Comparison of ENCODE assay signal across 14 cellular contexts in the genomic region with DNA sequence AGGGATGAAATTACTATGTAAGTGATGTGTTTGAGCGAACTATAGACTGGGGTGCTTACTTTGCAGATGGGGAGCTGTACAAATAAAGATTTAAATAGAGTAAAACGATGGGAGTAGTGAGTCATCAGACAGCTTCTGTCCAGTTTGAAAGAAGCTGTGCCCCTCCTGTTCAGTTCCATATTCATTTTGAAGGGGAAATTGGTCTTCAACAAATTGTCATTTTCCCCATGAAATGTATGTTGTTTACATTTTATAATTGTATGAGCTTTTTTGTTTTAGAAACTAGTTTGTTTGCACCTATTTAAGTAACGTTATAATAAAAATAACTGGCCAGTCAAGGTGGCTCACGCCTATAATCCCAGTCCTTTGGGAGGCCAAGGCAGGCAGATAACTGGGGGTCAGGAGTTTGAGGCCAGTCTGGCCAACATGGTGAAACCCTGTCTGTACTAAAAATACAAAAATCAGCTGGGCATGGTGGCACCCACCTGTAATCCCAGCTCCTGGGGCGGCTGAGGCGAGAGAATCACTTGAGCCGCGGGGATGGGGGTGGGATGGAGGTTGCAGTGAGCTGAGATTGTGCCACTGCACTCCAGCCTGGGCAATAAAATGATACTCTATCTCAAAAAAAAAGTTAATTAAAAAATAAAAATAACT. TPM values are rescaled to one million over a fixed set of nuclear protein-coding genes. Genes with fewer than 3 reads are reported as not detected.
DNase-seq lines count a peak whose midpoint lies in the region; ATAC-seq, FAIRE-seq and TF ChIP-seq lines count a peak whose summit lies in the region.
"Had no signal": no experiment of that assay in that cellular context is flagged by ENCODE, and none has a peak within 500 bp of the region (broad histone marks: within the 10 kb centered on the region; RNA-seq: fewer than 3 reads in every experiment).

No MANE protein-coding gene starts in this region.

- H3K79me2 ChIP-seq in HepG2 (ENCODE audit: insufficient read depth, low read length): peaks cover 28% of the 10 kb centered on the region

- no peak overlapping the region for H3K4me3 ChIP-seq in HepG2 (replicated peaks in 1 of 3; ENCODE audit: insufficient read depth in 1 of 3, low read depth in 2 of 3, low read length in 3 of 3)
- no peak overlapping the region for H3K4me3 ChIP-seq in right lobe of liver
- no peak overlapping the region for H3K4me3 ChIP-seq in body of pancreas

- H4K20me1 ChIP-seq in HepG2 (ENCODE audit: insufficient read depth, low read length): peaks cover 3% of the 10 kb centered on the region; the same call in 1 of the 2 replicates

- H3K4me2 ChIP-seq in HepG2 (ENCODE audit: low read depth, low read length): peak overlapping the region; percentile 42

- H3K27ac ChIP-seq in HepG2 (ENCODE audit: extremely low read length, insufficient read depth, low read length) (peak overlapping the region; percentile 12), right lobe of liver (no peak overlapping the region), body of pancreas (peak overlapping the region in 1 of 4 donors; percentile 39)

- no TSS peak for BruUV-seq in HepG2 (replicated peaks; lab: Mats Ljungman, UMichigan)

- intact Hi-C loops in HepG2 (cut with micrococcal nuclease; ENCODE audit: unreplicated experiment) (loop anchor here (5.0 kb wide), 1 partner anchor 46 kb away; no protein-coding TSS in a partner anchor), right lobe of liver (cut with DNase I) (no loop called here), body of pancreas (cut with DNase I) (no loop called here), head of caudate nucleus (cut with DNase I) (no loop called here)

- H3K27me3 ChIP-seq in HepG2 (ENCODE audit: control insufficient read depth in 1 of 2, insufficient read depth in 2 of 2, low read length in 2 of 2) (no peaks in the 10 kb centered on the region), right lobe of liver (no peaks in the 10 kb centered on the region), body of pancreas (no peaks in the 10 kb centered on the region)

- peaks cover 7% of the 10 kb centered on the region for H3K36me3 Mint-ChIP-seq in mesothelial cell of epicardium
- peaks cover 16% of the 10 kb centered on the region for H3K36me3 Mint-ChIP-seq in activated naive CD8-positive, alpha-beta T cell treated with anti-CD3 and anti-CD28 coated beads, Interleukin-2, amount 50 U/mL, for 24 hours (ENCODE audit: low read depth)

- TF ChIP-seq EP300 in HepG2 (IDR thresholded peaks at IDR 0.05; ENCODE audit: low read depth in 2 of 2, low read length in 2 of 2) (no peak), HepG2 (CRISPR knock-in tag; IDR thresholded peaks at IDR 0.05; ENCODE audit: borderline replicate concordance) (no peak)

- TF ChIP-seq CTCF in HepG2 (CRISPR knock-in tag; IDR thresholded peaks at IDR 0.05) (no peak), right lobe of liver (IDR thresholded peaks at IDR 0.05) (no peak), mesothelial cell of epicardium (IDR thresholded peaks at IDR 0.05; ENCODE audit: unreplicated experiment) (no peak), body of pancreas (IDR thresholded peaks at IDR 0.05) (no peak)

- in situ Hi-C loops in HepG2 (cut with HindIII; ENCODE audit: extremely low pct_ligation_motif_present, low pct_unique_long_range_greater_than_20kb): no loop called here

- no peaks in the 10 kb centered on the region for H3K9me3 Mint-ChIP-seq in mesothelial cell of epicardium
- peaks cover 6% of the 10 kb centered on the region for H3K9me3 Mint-ChIP-seq in activated naive CD8-positive, alpha-beta T cell treated with anti-CD3 and anti-CD28 coated beads, Interleukin-2, amount 50 U/mL, for 24 hours
- H3K9me3 Mint-ChIP-seq: immature natural killer cell, T-cell had no signal

- H3K27ac Mint-ChIP-seq in mesothelial cell of epicardium: peak overlapping the region; percentile 87
- no peak overlapping the region for H3K27ac Mint-ChIP-seq in activated naive CD8-positive, alpha-beta T cell treated with anti-CD3 and anti-CD28 coated beads, Interleukin-2, amount 50 U/mL, for 24 hours
- H3K27ac Mint-ChIP-seq: immature natural killer cell, T-cell had no signal

- ATAC-seq in HepG2 (peak; percentile 67), right lobe of liver (no peak), body of pancreas (no peak), esophagus mucosa (no peak)
- no peak for ATAC-seq in activated naive CD8-positive, alpha-beta T cell treated with anti-CD3 and anti-CD28 coated beads, Interleukin-2, amount 50 U/mL, for 24 hours
- ATAC-seq: T-cell had no signal

- no peak overlapping the region for H2AFZ ChIP-seq in HepG2 (ENCODE audit: low read length)

- WGBS in HepG2 (ENCODE audit: low lambda C conversion rate): 73% methylated on average over 8 of the region's 8 CpGs
- WGBS in right lobe of liver (ENCODE audit: insufficient coverage, low coverage, low lambda C conversion rate, missing lambda C conversion rate): 70% methylated on average over 7 of the region's 8 CpGs
- WGBS in body of pancreas, 2 donors: 72 to 86% methylated on average over 8 of the region's 8 CpGs

- POLR2A ChIA-PET in HepG2 (lab: Yijun Ruan, JAX): interaction anchor here (0.7 to 2.1 kb wide), 5 partner anchors 12 to 73 kb away, joined by 3 to 9 read pairs (median 4); partner anchors contain the start of gene SEC14L1

- H3K36me3 ChIP-seq in HepG2 (replicated peaks in 1 of 2; ENCODE audit: control insufficient read depth in 1 of 2, insufficient read depth in 2 of 2, low read length in 2 of 2) (peaks cover 2 to 6% of the 10 kb centered on the region in 2 experiments; a peak in 2 of 5 replicates), right lobe of liver (no peaks in the 10 kb centered on the region), body of pancreas (replicated peaks in 1 of 2; ENCODE audit: insufficient read depth in 1 of 2, low read depth in 2 of 2) (no peaks in the 10 kb centered on the region)

- H3K4me3 Mint-ChIP-seq in mesothelial cell of epicardium: no peak overlapping the region
- H3K4me3 Mint-ChIP-seq in activated naive CD8-positive, alpha-beta T cell treated with anti-CD3 and anti-CD28 coated beads, Interleukin-2, amount 50 U/mL, for 24 hours: no peak overlapping the region
- H3K4me3 Mint-ChIP-seq: immature natural killer cell, T-cell had no signal

- H3K9ac ChIP-seq in HepG2 (ENCODE audit: insufficient read depth, low read depth, low read length): no peak overlapping the region

- TF ChIP-seq POLR2A in HepG2 (IDR thresholded peaks at IDR 0.05; ENCODE audit: insufficient read depth in 1 of 2, low read depth in 2 of 2, low read length in 2 of 2): no peak
- TF ChIP-seq POLR2A in right lobe of liver (IDR thresholded peaks at IDR 0.05): no peak
- no peak for TF ChIP-seq POLR2A in body of pancreas (IDR thresholded peaks at IDR 0.05)

- H3K4me1 ChIP-seq in HepG2 (ENCODE audit: insufficient read depth, low read length) (peaks cover 60% of the 10 kb centered on the region), right lobe of liver (no peaks in the 10 kb centered on the region), body of pancreas (peaks cover 51% of the 10 kb centered on the region)

- no peaks in the 10 kb centered on the region for H3K27me3 Mint-ChIP-seq in mesothelial cell of epicardium (ENCODE audit: low read depth)
- no peaks in the 10 kb centered on the region for H3K27me3 Mint-ChIP-seq in activated naive CD8-positive, alpha-beta T cell treated with anti-CD3 and anti-CD28 coated beads, Interleukin-2, amount 50 U/mL, for 24 hours
- H3K27me3 Mint-ChIP-seq: T-cell had no signal

- peak; percentile 49 for DNase-seq in HepG2 (ENCODE audit: low spot score)
- no peak for DNase-seq in right lobe of liver
- peak; percentile 75 for DNase-seq in SHP77 treated with DMSO at 0.1 percent for 48 hours (lab: John Stamatoyannopoulos, UW)
- no peak for DNase-seq in mesothelial cell of epicardium (ENCODE audit: low spot score in 2 of 2, unreplicated experiment in 2 of 2)
- DNase-seq in body of pancreas: no peak
- no peak for DNase-seq in head of caudate nucleus
- DNase-seq in activated naive CD8-positive, alpha-beta T cell treated with anti-CD3 and anti-CD28 coated beads, Interleukin-2, amount 50 U/mL, for 24 hours: no peak
- DNase-seq: dermis blood vessel endothelial cell; EL; GOT3; immature natural killer cell; stimulated activated CD4-positive, alpha-beta T cell treated with anti-CD3 and anti-CD28 coated beads, Interleukin-1b, Interleukin-23, amount 100 ng/mL, for 48 hours; T-cell had no signal

- no peak for TF ChIP-seq RAD21 in HepG2 (CRISPR knock-in tag; IDR thresholded peaks at IDR 0.05)

- peaks cover 53% of the 10 kb centered on the region for H3K4me1 Mint-ChIP-seq in mesothelial cell of epicardium
- peaks cover 53% of the 10 kb centered on the region for H3K4me1 Mint-ChIP-seq in activated naive CD8-positive, alpha-beta T cell treated with anti-CD3 and anti-CD28 coated beads, Interleukin-2, amount 50 U/mL, for 24 hours

- FAIRE-seq in HepG2 (lab: Jason Lieb, UNC): no peak

- H3K9me3 ChIP-seq in HepG2 (ENCODE audit: low read length) (no peaks in the 10 kb centered on the region), right lobe of liver (no peaks in the 10 kb centered on the region), body of pancreas (no peaks in the 10 kb centered on the region)

- CTCF ChIA-PET in HepG2 (lab: Yijun Ruan, JAX; ENCODE audit: low intra/inter-chr PET ratio, low total read pairs): no interaction called here

RNA-seq across cellular contexts. Expression of gene SEC14L1, which starts 20.2 kb away (rescaled TPM):
- total RNA-seq in HepG2 (2016; rRNA removed; fragmentation: Illumina TruSeq; extraction: Trizol): 43.9 and 62.5 TPM in 2 replicates
- total RNA-seq in HepG2 (2016; cell fraction: cytosol; rRNA removed; fragmentation: Illumina TruSeq; extraction: Trizol; ENCODE audit: low read depth): 22.8 and 28.1 TPM in 2 replicates
- total RNA-seq in HepG2 (2016; cell fraction: insoluble cytoplasmic fraction; rRNA removed; fragmentation: Illumina TruSeq; extraction: Trizol): 51.1 and 57.5 TPM in 2 replicates
- total RNA-seq in HepG2 (2016; cell fraction: membrane; rRNA removed; fragmentation: Illumina TruSeq; extraction: Trizol): 75.8 and 78.7 TPM in 2 replicates
- 34.2 and 41.8 TPM in 2 replicates for total RNA-seq in HepG2 (2016; cell fraction: nucleus; rRNA removed; fragmentation: Illumina TruSeq; extraction: Trizol)
- 26.3 and 27.0 TPM in 2 replicates for polyA plus RNA-seq in HepG2 (2011; rRNA removed)
- polyA plus RNA-seq in HepG2 (2011; cell fraction: cytosol; rRNA removed): 17.3 and 23.1 TPM in 2 replicates
- 30.8 and 49.2 TPM in 2 replicates for polyA plus RNA-seq in HepG2 (2011; cell fraction: nucleus; rRNA removed)
- 37.6 and 54.7 TPM in 2 replicates for polyA plus RNA-seq in HepG2 (2012)
- polyA plus RNA-seq in HepG2 (2016; cell fraction: cytosol; fragmentation: Illumina TruSeq; extraction: Trizol; ENCODE audit: low read depth): 30.8 and 38.2 TPM in 2 replicates
- 57.4 and 67.9 TPM in 2 replicates for polyA plus RNA-seq in HepG2 (2016; cell fraction: insoluble cytoplasmic fraction; fragmentation: Illumina TruSeq; extraction: Trizol; ENCODE audit: low read depth)
- 55.3 and 57.7 TPM in 2 replicates for polyA plus RNA-seq in HepG2 (2016; cell fraction: membrane; fragmentation: Illumina TruSeq; extraction: Trizol; ENCODE audit: low read depth)
- 56.1 and 65.2 TPM in 2 replicates for polyA plus RNA-seq in HepG2 (2016; cell fraction: nucleus; fragmentation: Illumina TruSeq; extraction: Trizol; ENCODE audit: insufficient read depth, low read depth)
- polyA minus RNA-seq in HepG2 (2011; rRNA and poly(A)+ RNA removed; ENCODE audit: low replicate concordance): 16.4 and 49.1 TPM in 2 replicates
- polyA minus RNA-seq in HepG2 (2011; cell fraction: cytosol; rRNA and poly(A)+ RNA removed): 23.7 and 34.8 TPM in 2 replicates
- 29.4 and 35.6 TPM in 2 replicates for polyA minus RNA-seq in HepG2 (2011; cell fraction: nucleus; rRNA and poly(A)+ RNA removed)
- 10 to 100 TPM; 21.5 to 44.4 (median 24.9) TPM for total RNA-seq in right lobe of liver
- 42.6 to 47.6 TPM (median 47.0 TPM) in 3 replicates for total RNA-seq in mesothelial cell of epicardium
- 10 to 100 TPM; 22.1 to 36.8 TPM for total RNA-seq in body of pancreas
- 25.9 TPM for total RNA-seq in esophagus mucosa

Comparison
In these comparisons a context has a peak if more than half of its experiments do, and no peak if none do; other contexts are left out.
1. DNase-seq: peak in HepG2 (single experiment) and SHP77 treated with DMSO at 0.1 percent for 48 hours (single experiment); none in right lobe of liver (0 of 3), mesothelial cell of epicardium (0 of 2), body of pancreas (0 of 4), head of caudate nucleus (0 of 42) and activated naive CD8-positive, alpha-beta T cell treated with anti-CD3 and anti-CD28 coated beads, Interleukin-2, amount 50 U/mL, for 24 hours (single experiment).